1 cellular context compared by ENCODE assay signal in the genomic region with DNA sequence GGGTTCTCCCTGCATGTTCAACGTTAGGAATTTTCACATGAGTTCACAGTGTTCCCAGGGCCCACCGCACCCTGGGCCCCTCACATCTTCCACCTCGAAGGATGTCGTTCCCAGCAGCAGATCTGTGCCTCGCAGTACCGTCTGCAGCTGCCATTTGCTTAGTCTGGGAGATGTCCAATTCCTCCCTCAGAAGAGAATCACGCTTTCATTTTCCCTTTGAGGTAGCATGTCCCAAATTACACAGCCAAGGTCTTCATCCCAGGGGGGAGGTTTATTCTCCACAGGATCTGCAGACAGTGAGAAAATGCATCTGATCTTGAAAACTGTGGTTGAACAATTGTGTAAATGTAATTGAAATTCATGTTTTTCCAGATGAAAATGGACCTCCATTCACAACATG.
TF ChIP-seq lines count a peak whose summit lies in the region.

No MANE protein-coding gene starts in this region.

TF ChIP-seq in WTC11, 78 proteins besides CTCF, POLR2A, EP300 and RAD21 (continued from another document):
- TF ChIP-seq ZNF532 (CRISPR knock-in tag; IDR thresholded peaks at IDR 0.05; ENCODE audit: borderline replicate concordance) (no peak), ZNF671 (CRISPR knock-in tag; IDR thresholded peaks at IDR 0.05) (no peak)
